16 cellular contexts compared by ENCODE assay signal in the genomic region with DNA sequence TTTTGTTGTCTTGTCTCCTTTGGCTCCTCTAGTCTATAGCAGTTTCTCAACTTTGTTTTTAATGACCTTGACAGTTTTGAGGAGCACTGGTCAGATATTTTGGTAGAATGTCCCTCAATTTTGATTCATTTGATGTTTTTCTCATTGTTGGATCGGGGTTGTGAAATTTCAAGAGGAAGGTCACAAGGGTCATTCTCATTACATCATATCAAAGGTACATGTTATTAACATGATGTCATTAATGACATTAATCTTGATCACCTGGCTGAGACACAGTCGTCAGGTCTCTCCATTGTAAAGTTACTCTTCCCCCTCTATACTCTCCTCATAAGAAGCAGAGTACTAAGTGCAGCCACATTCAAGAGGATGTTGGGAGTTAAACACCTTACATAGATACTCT. TPM values are rescaled to one million over a fixed set of nuclear protein-coding genes. Genes with fewer than 3 reads are reported as not detected.
DNase-seq lines count a peak whose midpoint lies in the region; ATAC-seq and TF ChIP-seq lines count a peak whose summit lies in the region.
"Had no signal": no experiment of that assay in that cellular context is flagged by ENCODE, and none has a peak within 500 bp of the region (broad histone marks: within the 10 kb centered on the region; RNA-seq: fewer than 3 reads in every experiment).

No MANE protein-coding gene starts in this region.

- no peak for TF ChIP-seq CTCF in right atrium auricular region (IDR thresholded peaks at IDR 0.05)
- TF ChIP-seq CTCF in heart left ventricle (IDR thresholded peaks at IDR 0.05): no peak
- TF ChIP-seq CTCF in endothelial cell (IDR thresholded peaks at IDR 0.05; ENCODE audit: unreplicated experiment): no peak
- no peak for TF ChIP-seq CTCF in nephron progenitor cell (IDR thresholded peaks at IDR 0.05)
- no peak for TF ChIP-seq CTCF in Peyer's patch (IDR thresholded peaks at IDR 0.05)
- no peak for TF ChIP-seq CTCF in neural progenitor cell (IDR thresholded peaks at IDR 0.05)

- WGBS in heart left ventricle, 4 donors: 62 to 79% (median 69%) methylated on average over 2 of the region's 2 CpGs

- H3K27me3 Mint-ChIP-seq in endothelial cell (ENCODE audit: unreplicated experiment): no peaks in the 10 kb centered on the region
- H3K27me3 Mint-ChIP-seq in nephron progenitor cell (ENCODE audit: low read depth, poor library complexity): no peaks in the 10 kb centered on the region
- H3K27me3 Mint-ChIP-seq in neural progenitor cell (ENCODE audit: insufficient read depth, low read depth): no peaks in the 10 kb centered on the region
- H3K27me3 Mint-ChIP-seq: CD8-positive, alpha-beta memory T cell had no signal

- no peaks in the 10 kb centered on the region for H4K20me1 ChIP-seq in neural progenitor cell (ENCODE audit: low read depth)

- peaks cover 7% of the 10 kb centered on the region for H3K36me3 ChIP-seq in right atrium auricular region
- H3K36me3 ChIP-seq in heart left ventricle: peaks cover 0 to 17% (median 9%) of the 10 kb centered on the region in 9 donors
- peaks cover 0 to 5% (median 0%) of the 10 kb centered on the region in 3 donors for H3K36me3 ChIP-seq in Peyer's patch
- H3K36me3 ChIP-seq in neural progenitor cell: no peaks in the 10 kb centered on the region

- H3F3A ChIP-seq in neural progenitor cell (ENCODE audit: low read depth): no peaks in the 10 kb centered on the region

- intact Hi-C loops in heart left ventricle (cut with DNase I): loop anchor here in 1 of 10 donors (10.0 kb wide), 1 partner anchor 1217 kb away; no protein-coding TSS in a partner anchor

- TF ChIP-seq POLR2A in heart left ventricle (IDR thresholded peaks at IDR 0.05) (no peak), Peyer's patch (IDR thresholded peaks at IDR 0.05) (no peak)

- ATAC-seq in heart left ventricle: no peak
- ATAC-seq in GM19452 (IDR thresholded peaks at IDR 0.05; ENCODE audit: unreplicated experiment): no peak
- ATAC-seq: GM23338 had no signal

- H3K4me2 ChIP-seq in neural progenitor cell: no peak overlapping the region
- H3K4me2 ChIP-seq: BLaER1, GM23338 had no signal

- H3K9me3 Mint-ChIP-seq in endothelial cell (ENCODE audit: unreplicated experiment) (no peaks in the 10 kb centered on the region), nephron progenitor cell (no peaks in the 10 kb centered on the region), neural progenitor cell (no peaks in the 10 kb centered on the region)
- H3K9me3 Mint-ChIP-seq: CD8-positive, alpha-beta memory T cell; GM23338; HFFc6 had no signal

- H3K27ac ChIP-seq in right atrium auricular region: peak overlapping the region; percentile 28 to 81
- H3K27ac ChIP-seq in heart left ventricle: no peak overlapping the region
- no peak overlapping the region for H3K27ac ChIP-seq in Peyer's patch
- no peak overlapping the region for H3K27ac ChIP-seq in neural progenitor cell
- H3K27ac ChIP-seq: BLaER1 had no signal

- DNase-seq in right atrium auricular region (ENCODE audit: low spot score) (no peak), heart left ventricle (no peak), endothelial cell (ENCODE audit: low spot score) (no peak), nephron progenitor cell (no peak), Peyer's patch (no peak), H4 (ENCODE audit: low spot score) (no peak), neural progenitor cell (ENCODE audit: low spot score) (no peak)
- DNase-seq: 8988T; AML-193; Caco-2; CD8-positive, alpha-beta memory T cell; HFFc6 had no signal

- H3K9me3 ChIP-seq in right atrium auricular region (no peaks in the 10 kb centered on the region), heart left ventricle (no peaks in the 10 kb centered on the region), Peyer's patch (no peaks in the 10 kb centered on the region), neural progenitor cell (ENCODE audit: low read depth) (no peaks in the 10 kb centered on the region)
- H3K9me3 ChIP-seq: BLaER1, Caco-2, HAP-1 had no signal

- H3K27me3 ChIP-seq in right atrium auricular region (no peaks in the 10 kb centered on the region), heart left ventricle (no peaks in the 10 kb centered on the region), Peyer's patch (no peaks in the 10 kb centered on the region), neural progenitor cell (no peaks in the 10 kb centered on the region)
- H3K27me3 ChIP-seq: BLaER1 had no signal

- H3K4me1 ChIP-seq in right atrium auricular region (peaks cover 0 to 68% of the 10 kb centered on the region in 2 donors), heart left ventricle (peaks cover 4 to 79% (median 32%) of the 10 kb centered on the region in 12 donors), Peyer's patch (peaks cover 0 to 20% (median 0%) of the 10 kb centered on the region in 4 donors), neural progenitor cell (peaks cover 31% of the 10 kb centered on the region)
- H3K4me1 ChIP-seq: Caco-2 had no signal

- H3K4me3 ChIP-seq in right atrium auricular region (no peak overlapping the region), heart left ventricle (no peak overlapping the region), Peyer's patch (no peak overlapping the region), neural progenitor cell (no peak overlapping the region)
- H3K4me3 ChIP-seq: BLaER1, GM23338, HAP-1 had no signal

- H3K27ac Mint-ChIP-seq in endothelial cell (ENCODE audit: unreplicated experiment) (peak overlapping the region; percentile 20), nephron progenitor cell (peak overlapping the region; percentile 29), neural progenitor cell (no peak overlapping the region)
- H3K27ac Mint-ChIP-seq: GM23338, HFFc6 had no signal

- no peak overlapping the region for H3K9ac ChIP-seq in neural progenitor cell
- H3K9ac ChIP-seq: BLaER1 had no signal

- H3K4me1 Mint-ChIP-seq in endothelial cell (ENCODE audit: unreplicated experiment): peaks cover 47% of the 10 kb centered on the region
- peaks cover 26% of the 10 kb centered on the region for H3K4me1 Mint-ChIP-seq in nephron progenitor cell
- no peaks in the 10 kb centered on the region for H3K4me1 Mint-ChIP-seq in neural progenitor cell

- peaks cover 4% of the 10 kb centered on the region for H3K36me3 Mint-ChIP-seq in endothelial cell (ENCODE audit: low read depth, unreplicated experiment)
- peaks cover 18% of the 10 kb centered on the region for H3K36me3 Mint-ChIP-seq in nephron progenitor cell (ENCODE audit: low read depth)
- peaks cover 7% of the 10 kb centered on the region for H3K36me3 Mint-ChIP-seq in neural progenitor cell

- peaks cover 33% of the 10 kb centered on the region for H3K79me2 ChIP-seq in neural progenitor cell (ENCODE audit: low read depth)

- no peak overlapping the region for H3K4me3 Mint-ChIP-seq in endothelial cell (ENCODE audit: unreplicated experiment)
- no peak overlapping the region for H3K4me3 Mint-ChIP-seq in nephron progenitor cell
- H3K4me3 Mint-ChIP-seq in neural progenitor cell: no peak overlapping the region
- H3K4me3 Mint-ChIP-seq: CD8-positive, alpha-beta memory T cell; GM23338; HFFc6 had no signal

- no peak overlapping the region for H2AFZ ChIP-seq in neural progenitor cell (replicated peaks)
- H2AFZ ChIP-seq: GM23338 had no signal

RNA-seq across cellular contexts. Expression of a gene that starts 7.2 kb away (rescaled TPM):
- total RNA-seq in right atrium auricular region (100 to 1,000 TPM in 1 of 2 donors, 10 to 100 TPM in 1; 45.9 to 168 TPM), heart left ventricle (10 to 100 TPM; 44.8 to 98.6 (median 73.8) TPM), endothelial cell (ENCODE audit: unreplicated experiment) (32.4 TPM), Peyer's patch (10 to 100 TPM; 21.5 to 54.5 (median 38.7) TPM), neural progenitor cell (ENCODE audit: low replicate concordance) (25.9 and 35.7 TPM in 2 replicates)
- polyA plus RNA-seq in heart left ventricle: 10 to 100 TPM; 42.3 to 48.9 TPM
- total RNA-seq in H4 (2014; rRNA removed; shearing (Covaris generic)): 41.4 and 55.2 TPM in 2 replicates

Comparison
In these comparisons a context has a peak if more than half of its experiments do, and no peak if none do; other contexts are left out.
1. H3K27ac ChIP-seq: peak in right atrium auricular region (2 of 2); none in heart left ventricle (0 of 12), Peyer's patch (0 of 4) and neural progenitor cell (single experiment).